Comparison of ENCODE assay signal across 8 cellular contexts in the genomic region with DNA sequence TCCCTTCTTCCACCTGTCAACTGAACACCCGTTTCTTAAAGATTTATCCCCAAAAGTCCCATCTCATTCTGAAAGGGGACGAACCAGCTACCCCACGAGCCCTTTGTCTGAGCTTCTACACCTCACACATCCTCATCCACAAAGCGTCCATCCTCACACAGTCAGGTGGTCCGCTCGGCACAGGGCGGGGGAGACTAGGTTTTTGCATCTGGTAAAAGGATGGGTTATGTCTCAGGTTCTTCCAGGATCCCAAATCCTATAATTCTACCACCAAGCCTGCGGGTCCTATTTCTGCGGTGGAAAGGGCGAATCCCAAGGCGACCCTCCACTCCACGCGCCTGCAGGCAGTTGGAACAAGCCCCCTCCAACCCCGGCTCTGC. TPM values are rescaled to one million over a fixed set of nuclear protein-coding genes. Genes with fewer than 3 reads are reported as not detected.
DNase-seq lines count a peak whose midpoint lies in the region; ATAC-seq, FAIRE-seq and TF ChIP-seq lines count a peak whose summit lies in the region.

No MANE protein-coding gene starts in this region.

- no peaks in the 10 kb centered on the region for H3F3A ChIP-seq in PC-3 (ENCODE audit: low read length, unreplicated experiment)

- H3K36me3 ChIP-seq in PC-3 (ENCODE audit: low read depth, low read length), result no peaks in the 10 kb centered on the region
- H3K36me3 ChIP-seq in H1 (ENCODE audit: control insufficient read depth in 2 of 4, insufficient read depth in 4 of 4, low read length in 3 of 4), result no peaks in the 10 kb centered on the region
- H3K36me3 ChIP-seq in naive thymus-derived CD4-positive, alpha-beta T cell (ENCODE audit: control insufficient read depth in 2 of 3, insufficient read depth in 3 of 3, low read length in 3 of 3), result no peaks in the 10 kb centered on the region

- H4K20me1 ChIP-seq in PC-3 (ENCODE audit: low read length) (no peaks in the 10 kb centered on the region), H1 (replicated peaks in 1 of 2; ENCODE audit: control insufficient read depth in 1 of 2, insufficient read depth in 2 of 2, low read length in 2 of 2) (peaks cover 0 to 4% of the 10 kb centered on the region in 2 experiments)

- no peak overlapping the region for H3K14ac ChIP-seq in H1 (ENCODE audit: insufficient read length)

- peak overlapping the region; percentile 100 for H3K4me2 ChIP-seq in PC-3 (ENCODE audit: low read length)
- H3K4me2 ChIP-seq in H1 (ENCODE audit: insufficient read depth in 1 of 2, low read depth in 2 of 2, low read length in 2 of 2), result peak overlapping the region; percentile 95 to 99

- TF ChIP-seq CTCF in AG09309 (IDR thresholded peaks at IDR 0.05; ENCODE audit: control insufficient read depth, insufficient read depth, low read depth, low read length, missing control alignments) (no peak), PC-3 (conservative IDR thresholded peaks at IDR 0.05; ENCODE audit: low read depth, low read length) (no peak), H1 (IDR thresholded peaks at IDR 0.05; ENCODE audit: control extremely low read depth in 1 of 3, insufficient read depth in 1 of 3, low read depth in 1 of 3, low read length in 3 of 3) (no peak)

- TF ChIP-seq POLR2A in H1 (IDR thresholded peaks at IDR 0.05; ENCODE audit: control extremely low read depth in 1 of 2, low read depth in 2 of 2, low read length in 2 of 2), result no peak

- TF ChIP-seq EP300 in H1 (IDR thresholded peaks at IDR 0.05; ENCODE audit: borderline replicate concordance in 1 of 2, low read depth in 2 of 2, low read length in 2 of 2), result no peak

- intact Hi-C loops in PC-3 (cut with micrococcal nuclease), result no loop called here
- intact Hi-C loops in naive thymus-derived CD4-positive, alpha-beta T cell (cut with micrococcal nuclease), result loop anchor here (1.0 to 5.0 kb wide), 12 partner anchors 46 to 471 kb away; a partner anchor contains a TSS

- peaks cover 16% of the 10 kb centered on the region for H3K23me2 ChIP-seq in H1 (ENCODE audit: low read depth, low read length)

- POLR2A ChIA-PET in PC-3 (lab: Charles Lee; ENCODE audit: unreplicated experiment) (interaction anchor here (0.6 kb wide), 1 partner anchor 166 kb away, joined by 3 read pairs; a partner anchor contains a TSS), H1 (lab: Charles Lee; ENCODE audit: partially characterized antibody) (interaction anchor here (0.8 to 2.5 kb wide), 8 partner anchors 9 to 516 kb away, joined by 3 to 16 read pairs (median 4); no protein-coding TSS in a partner anchor)
- POLR2A ChIA-PET in naive thymus-derived CD4-positive, alpha-beta T cell (lab: Charles Lee), result interaction anchor here (0.6 to 1.6 kb wide), 12 partner anchors 15 to 175 kb away, joined by 3 to 9 read pairs (median 4); a partner anchor contains a TSS

- no peaks in the 10 kb centered on the region; the same call in none of the 2 replicates for H3K79me1 ChIP-seq in H1 (ENCODE audit: low read depth, low read length)

- no peak overlapping the region for H2BK120ac ChIP-seq in H1 (replicated peaks; ENCODE audit: low read depth, low read length)

- peak overlapping the region; percentile 11 to 99 (median 59) for H3K27ac Mint-ChIP-seq in naive thymus-derived CD4-positive, alpha-beta T cell

- peaks cover 20 to 51% (median 40%) of the 10 kb centered on the region in 7 donors for H3K4me1 Mint-ChIP-seq in naive thymus-derived CD4-positive, alpha-beta T cell

- H3K56ac ChIP-seq in H1 (replicated peaks; ENCODE audit: insufficient read length, low read depth, low read length), result no peak overlapping the region

- ATAC-seq in GM19467 (IDR thresholded peaks at IDR 0.05; ENCODE audit: unreplicated experiment), result peak; percentile 8
- ATAC-seq in PC-3, result peak; percentile 6; the same call in 1 of the 2 replicates
- ATAC-seq in naive thymus-derived CD4-positive, alpha-beta T cell, result no peak
- no peak for ATAC-seq in GM18909 (IDR thresholded peaks at IDR 0.05; ENCODE audit: poor library complexity, unreplicated experiment)
- ATAC-seq in GM18517 (IDR thresholded peaks at IDR 0.05; ENCODE audit: unreplicated experiment), result no peak

- no peak overlapping the region for H3K4ac ChIP-seq in H1 (replicated peaks; ENCODE audit: insufficient read length, low read depth, low read length)

- H3K9me3 ChIP-seq in PC-3 (ENCODE audit: low read length), result no peaks in the 10 kb centered on the region
- no peaks in the 10 kb centered on the region for H3K9me3 ChIP-seq in H1 (ENCODE audit: insufficient read depth in 2 of 2, low read depth in 1 of 2, low read length in 1 of 2)
- H3K9me3 ChIP-seq in naive thymus-derived CD4-positive, alpha-beta T cell (ENCODE audit: control insufficient read depth in 2 of 3, low read length in 3 of 3), result no peaks in the 10 kb centered on the region

- peaks cover 0 to 10% (median 0%) of the 10 kb centered on the region in 5 donors for H3K36me3 Mint-ChIP-seq in naive thymus-derived CD4-positive, alpha-beta T cell

- no TSS peak for BruUV-seq in PC-3 (replicated peaks; lab: Mats Ljungman, UMichigan)

- TF ChIP-seq RAD21 in H1 (IDR thresholded peaks at IDR 0.05 in 1 of 2, conservative IDR thresholded peaks at IDR 0.05 in 1 of 2; ENCODE audit: low read depth in 2 of 2, low read length in 2 of 2), result no peak

- no peak overlapping the region for H2BK12ac ChIP-seq in H1 (ENCODE audit: low read depth, low read length)

- H3K4me3 ChIP-seq in AG09309 (ENCODE audit: control insufficient read depth, low read depth, low read length) (peak overlapping the region; percentile 78), PC-3 (ENCODE audit: low read length) (peak overlapping the region; percentile 97), H1 (ENCODE audit: extremely low read depth in 1 of 4, insufficient read depth in 2 of 4, low read depth in 3 of 4, low read length in 4 of 4) (peak overlapping the region; percentile 84 to 91 (median 90))
- H3K4me3 ChIP-seq in naive thymus-derived CD4-positive, alpha-beta T cell (ENCODE audit: low read length), result peak overlapping the region; percentile 95

- H2BK5ac ChIP-seq in H1 (ENCODE audit: low read depth, low read length), result peak overlapping the region; percentile 36; the same call in 1 of the 2 replicates

- DNase-seq in AG09309 (ENCODE audit: low read depth) (no peak), PC-3 (no peak), H1 (ENCODE audit: low read depth in 1 of 2, low spot score in 2 of 2) (no peak)
- peak in 3 of 9 donors; percentile 15 to 26 (median 24) for DNase-seq in naive thymus-derived CD4-positive, alpha-beta T cell
- DNase-seq in stimulated activated naive CD4-positive, alpha-beta T cell treated with Interleukin-2 at 50 U/mL for 16 hours (lab: John Stamatoyannopoulos, UW), result no peak

- peaks cover 26% of the 10 kb centered on the region for H3K4me1 ChIP-seq in PC-3 (ENCODE audit: insufficient read depth, low read length)
- H3K4me1 ChIP-seq in H1 (replicated peaks in 1 of 4; ENCODE audit: control insufficient read depth in 3 of 4, insufficient read depth in 4 of 4, low read length in 3 of 4), result peaks cover 4 to 10% (median 6%) of the 10 kb centered on the region in 4 experiments; a peak in 4 of 7 replicates
- H3K4me1 ChIP-seq in naive thymus-derived CD4-positive, alpha-beta T cell (ENCODE audit: control insufficient read depth in 2 of 2, insufficient read depth in 2 of 2, low read length in 2 of 2), result peaks cover 15 to 16% of the 10 kb centered on the region in 2 donors

- no peak for FAIRE-seq in H1 (lab: Jason Lieb, UNC)

- H3K4me3 Mint-ChIP-seq in naive thymus-derived CD4-positive, alpha-beta T cell, result peak overlapping the region; percentile 90 to 99 (median 94)

- no peak overlapping the region for H2BK15ac ChIP-seq in H1 (ENCODE audit: low read length)

- H2BK20ac ChIP-seq in H1 (ENCODE audit: low read length), result no peak overlapping the region

- H3K9me2 ChIP-seq in PC-3 (replicated peaks; ENCODE audit: low read length), result no peaks in the 10 kb centered on the region

- H3K27me3 ChIP-seq in PC-3 (ENCODE audit: low read length) (no peaks in the 10 kb centered on the region), H1 (replicated peaks in 1 of 4; ENCODE audit: control insufficient read depth in 3 of 4, extremely low read depth in 1 of 4, insufficient read depth in 3 of 4, low read length in 3 of 4) (no peaks in the 10 kb centered on the region; a peak in 1 of 7 replicates)
- H3K27me3 ChIP-seq in naive thymus-derived CD4-positive, alpha-beta T cell (ENCODE audit: control insufficient read depth in 2 of 2, insufficient read depth in 2 of 2, low read length in 2 of 2), result no peaks in the 10 kb centered on the region

- peaks cover 0 to 2% (median 0%) of the 10 kb centered on the region in 11 donors for H3K9me3 Mint-ChIP-seq in naive thymus-derived CD4-positive, alpha-beta T cell

- H2AFZ ChIP-seq in PC-3 (ENCODE audit: low read length) (peak overlapping the region; percentile 64), H1 (ENCODE audit: low read length) (peak overlapping the region; percentile 66; the same call in 1 of the 2 replicates)

- CTCF ChIA-PET in PC-3 (lab: Charles Lee), result interaction anchor here (1.3 kb wide), 1 partner anchor 98 kb away, joined by 4 read pairs; no protein-coding TSS in a partner anchor
- CTCF ChIA-PET in H1 (lab: Charles Lee; ENCODE audit: partially characterized antibody), result interaction anchor here (0.6 to 5.8 kb wide), 6 partner anchors 8 to 198 kb away, joined by 3 to 34 read pairs (median 3); no protein-coding TSS in a partner anchor
- CTCF ChIA-PET in naive thymus-derived CD4-positive, alpha-beta T cell (lab: Charles Lee), result interaction anchor here (0.6 to 1.0 kb wide), 3 partner anchors 46 to 221 kb away, joined by 3 to 4 read pairs (median 4); no protein-coding TSS in a partner anchor

- H3K23ac ChIP-seq in H1 (ENCODE audit: insufficient read length), result no peak overlapping the region

- WGBS in H1 (ENCODE audit: extremely low coverage in 1 of 2, insufficient coverage in 1 of 2, insufficient read length in 1 of 2, insufficient replicate concordance in 2 of 2, low coverage in 1 of 2, low lambda C conversion rate in 2 of 2, missing lambda C conversion rate in 1 of 2), 2 experiments, result 5% methylated on average over 14 of the region's 14 CpGs; no CpG with 5 or more reads in 1 of the 2 experiments

- H3K18ac ChIP-seq in H1 (ENCODE audit: extremely low read depth, low read length), result no peak overlapping the region

- H3K79me2 ChIP-seq in PC-3 (ENCODE audit: low read length), result peaks cover 53% of the 10 kb centered on the region
- H3K79me2 ChIP-seq in H1 (ENCODE audit: control insufficient read depth in 1 of 2, insufficient read depth in 2 of 2, low read length in 2 of 2), result peaks cover 3 to 49% of the 10 kb centered on the region in 2 experiments; a peak in 3 of 4 replicates

- no peaks in the 10 kb centered on the region for H3K27me3 Mint-ChIP-seq in naive thymus-derived CD4-positive, alpha-beta T cell

- H3K27ac ChIP-seq in PC-3 (ENCODE audit: low read length), result no peak overlapping the region
- 0 out of 2 replicates have a peak overlapping the region, but pooled peaks have one; percentile 6 for H3K27ac ChIP-seq in H1 (ENCODE audit: low read depth, low read length)
- H3K27ac ChIP-seq in naive thymus-derived CD4-positive, alpha-beta T cell (ENCODE audit: low read depth, low read length), result peak overlapping the region; percentile 88

- H3K9ac ChIP-seq in PC-3 (ENCODE audit: low read length) (peak overlapping the region; percentile 94), H1 (replicated peaks in 1 of 4; ENCODE audit: extremely low read depth in 1 of 4, low read depth in 3 of 4, low read length in 3 of 4) (peak overlapping the region; percentile 71 to 87 (median 76))

- no peak overlapping the region for H4K91ac ChIP-seq in H1 (replicated peaks; ENCODE audit: insufficient read length, low read length)

- H4K8ac ChIP-seq in H1 (ENCODE audit: extremely low read depth, insufficient read depth, low read length), result peak overlapping the region; percentile 72; the same call in 1 of the 2 replicates

- no peak overlapping the region for H4K5ac ChIP-seq in H1 (ENCODE audit: insufficient read length, low read depth, low read length)

- H2AK5ac ChIP-seq in H1 (ENCODE audit: low read depth, low read length), result no peak overlapping the region

RNA-seq across cellular contexts. Expression of a gene that starts 0.5 kb away (rescaled TPM):
- total RNA-seq in PC-3 (2014; rRNA removed), result 21.8 and 22.2 TPM in 2 replicates
- 33.2 and 35.4 TPM in 2 replicates for total RNA-seq in H1 (2021; fragmentation: NEBNext Ultra II Directional; extraction: Animal tissue kit (Norgen Biotek cat#: 25700))
- 21.4 and 24.5 TPM in 2 replicates for polyA plus RNA-seq in H1 (2011; rRNA removed)
- 24.8 TPM for polyA plus RNA-seq in H1 (2011; cell fraction: cytosol; rRNA removed)
- 23.9 TPM for polyA plus RNA-seq in H1 (2011; cell fraction: nucleus; rRNA removed)
- 24.6 to 30.0 TPM (median 28.6 TPM) in 4 replicates for polyA plus RNA-seq in H1 (2012, experiment 1 of 2)
- 19.7 TPM for polyA plus RNA-seq in H1 (2012, experiment 2 of 2)
- 18.1 TPM for polyA plus RNA-seq in H1 (2013, experiment 1 of 2)
- polyA plus RNA-seq in H1 (2013, experiment 2 of 2), result 17.9 TPM
- polyA minus RNA-seq in H1 (2011; rRNA and poly(A)+ RNA removed), result 24.8 and 31.2 TPM in 2 replicates
- polyA minus RNA-seq in H1 (2011; cell fraction: cytosol; rRNA and poly(A)+ RNA removed), result 20.7 TPM
- polyA minus RNA-seq in H1 (2011; cell fraction: nucleus; rRNA and poly(A)+ RNA removed), result 16.6 TPM
- total RNA-seq in naive thymus-derived CD4-positive, alpha-beta T cell, result 10 to 100 TPM in 3 of 5 experiments, 1 to 10 TPM in 2; 6.3 to 13.4 (median 11.4) TPM
- polyA plus RNA-seq in naive thymus-derived CD4-positive, alpha-beta T cell, result 10 to 100 TPM in 1 of 2 donors, 1 to 10 TPM in 1; 4.6 to 14.6 TPM

RNA-seq across cellular contexts. Expression of a gene that starts 52.0 kb away (rescaled TPM):
- not detected in 2 replicates for total RNA-seq in PC-3 (2014; rRNA removed)
- 2.0 and 2.3 TPM in 2 replicates for total RNA-seq in H1 (2021; fragmentation: NEBNext Ultra II Directional; extraction: Animal tissue kit (Norgen Biotek cat#: 25700))
- polyA plus RNA-seq in H1 (2011; rRNA removed), result 1.4 and 2.4 TPM in 2 replicates
- 3.3 TPM for polyA plus RNA-seq in H1 (2011; cell fraction: cytosol; rRNA removed)
- polyA plus RNA-seq in H1 (2011; cell fraction: nucleus; rRNA removed), result 4.8 TPM
- 1.3 to 2.3 TPM (median 1.7 TPM) in 4 replicates for polyA plus RNA-seq in H1 (2012, experiment 1 of 2)
- polyA plus RNA-seq in H1 (2012, experiment 2 of 2), result 2.9 TPM
- polyA plus RNA-seq in H1 (2013, experiment 1 of 2), result 1.8 TPM
- 1.6 TPM for polyA plus RNA-seq in H1 (2013, experiment 2 of 2)
- polyA minus RNA-seq in H1 (2011; rRNA and poly(A)+ RNA removed), result 0.20 and 0.47 TPM in 2 replicates
- 2.2 TPM for polyA minus RNA-seq in H1 (2011; cell fraction: cytosol; rRNA and poly(A)+ RNA removed)
- polyA minus RNA-seq in H1 (2011; cell fraction: nucleus; rRNA and poly(A)+ RNA removed), result 0.80 TPM
- total RNA-seq in naive thymus-derived CD4-positive, alpha-beta T cell, result 1 to 10 TPM; 4.3 to 6.4 (median 4.7) TPM
- polyA plus RNA-seq in naive thymus-derived CD4-positive, alpha-beta T cell, result 1 to 10 TPM; 3.5 to 5.7 TPM

RNA-seq across cellular contexts. Expression of a gene that starts 52.1 kb away (rescaled TPM):
- 12.0 and 19.4 TPM in 2 replicates for total RNA-seq in PC-3 (2014; rRNA removed)
- total RNA-seq in H1 (2021; fragmentation: NEBNext Ultra II Directional; extraction: Animal tissue kit (Norgen Biotek cat#: 25700)), result 9.6 and 12.9 TPM in 2 replicates
- 16.0 and 16.1 TPM in 2 replicates for polyA plus RNA-seq in H1 (2011; rRNA removed)
- polyA plus RNA-seq in H1 (2011; cell fraction: cytosol; rRNA removed), result 15.7 TPM
- polyA plus RNA-seq in H1 (2011; cell fraction: nucleus; rRNA removed), result 28.3 TPM
- 10.8 to 13.3 TPM (median 11.6 TPM) in 4 replicates for polyA plus RNA-seq in H1 (2012, experiment 1 of 2)
- polyA plus RNA-seq in H1 (2012, experiment 2 of 2), result 8.8 TPM
- polyA plus RNA-seq in H1 (2013, experiment 1 of 2), result 9.3 TPM
- 8.1 TPM for polyA plus RNA-seq in H1 (2013, experiment 2 of 2)
- 1.3 and 2.9 TPM in 2 replicates for polyA minus RNA-seq in H1 (2011; rRNA and poly(A)+ RNA removed)
- polyA minus RNA-seq in H1 (2011; cell fraction: cytosol; rRNA and poly(A)+ RNA removed), result 5.9 TPM
- polyA minus RNA-seq in H1 (2011; cell fraction: nucleus; rRNA and poly(A)+ RNA removed), result 9.0 TPM
- 1 to 10 TPM; 4.9 to 8.3 (median 7.8) TPM for total RNA-seq in naive thymus-derived CD4-positive, alpha-beta T cell
- 1 to 10 TPM; 1.1 to 2.5 TPM for polyA plus RNA-seq in naive thymus-derived CD4-positive, alpha-beta T cell

RNA-seq across cellular contexts. Expression of a gene that starts 57.9 kb away (rescaled TPM):
- 15.1 and 16.4 TPM in 2 replicates for total RNA-seq in PC-3 (2014; rRNA removed)
- total RNA-seq in H1 (2021; fragmentation: NEBNext Ultra II Directional; extraction: Animal tissue kit (Norgen Biotek cat#: 25700)), result 14.4 and 15.1 TPM in 2 replicates
- 21.8 and 28.6 TPM in 2 replicates for polyA plus RNA-seq in H1 (2011; rRNA removed)
- polyA plus RNA-seq in H1 (2011; cell fraction: cytosol; rRNA removed), result 16.3 TPM
- polyA plus RNA-seq in H1 (2011; cell fraction: nucleus; rRNA removed), result 19.6 TPM
- 7.8 to 16.8 TPM (median 12.8 TPM) in 4 replicates for polyA plus RNA-seq in H1 (2012, experiment 1 of 2)
- 19.7 TPM for polyA plus RNA-seq in H1 (2012, experiment 2 of 2)
- 11.5 TPM for polyA plus RNA-seq in H1 (2013, experiment 1 of 2)
- 11.4 TPM for polyA plus RNA-seq in H1 (2013, experiment 2 of 2)
- 5.2 and 6.0 TPM in 2 replicates for polyA minus RNA-seq in H1 (2011; rRNA and poly(A)+ RNA removed)
- polyA minus RNA-seq in H1 (2011; cell fraction: cytosol; rRNA and poly(A)+ RNA removed), result 4.8 TPM
- polyA minus RNA-seq in H1 (2011; cell fraction: nucleus; rRNA and poly(A)+ RNA removed), result 5.4 TPM
- 10 to 100 TPM in 1 of 5 experiments, 1 to 10 TPM in 4; 4.5 to 11.2 (median 4.7) TPM for total RNA-seq in naive thymus-derived CD4-positive, alpha-beta T cell
- 10 to 100 TPM in 1 of 2 donors, 1 to 10 TPM in 1; 9.3 to 15.1 TPM for polyA plus RNA-seq in naive thymus-derived CD4-positive, alpha-beta T cell

RNA-seq across cellular contexts. Expression of a gene that starts 58.6 kb away (rescaled TPM):
- total RNA-seq in PC-3 (2014; rRNA removed), result 26.3 and 31.7 TPM in 2 replicates
- total RNA-seq in H1 (2021; fragmentation: NEBNext Ultra II Directional; extraction: Animal tissue kit (Norgen Biotek cat#: 25700)), result 34.8 and 35.8 TPM in 2 replicates
- 58.0 and 81.7 TPM in 2 replicates for polyA plus RNA-seq in H1 (2011; rRNA removed)
- 34.3 TPM for polyA plus RNA-seq in H1 (2011; cell fraction: cytosol; rRNA removed)
- 79.1 TPM for polyA plus RNA-seq in H1 (2011; cell fraction: nucleus; rRNA removed)
- polyA plus RNA-seq in H1 (2012, experiment 1 of 2), result 37.3 to 46.0 TPM (median 44.3 TPM) in 4 replicates
- polyA plus RNA-seq in H1 (2012, experiment 2 of 2), result 52.7 TPM
- polyA plus RNA-seq in H1 (2013, experiment 1 of 2), result 38.0 TPM
- polyA plus RNA-seq in H1 (2013, experiment 2 of 2), result 35.8 TPM
- polyA minus RNA-seq in H1 (2011; rRNA and poly(A)+ RNA removed), result 18.5 and 23.8 TPM in 2 replicates
- 28.0 TPM for polyA minus RNA-seq in H1 (2011; cell fraction: cytosol; rRNA and poly(A)+ RNA removed)
- polyA minus RNA-seq in H1 (2011; cell fraction: nucleus; rRNA and poly(A)+ RNA removed), result 26.7 TPM
- 10 to 100 TPM; 29.3 to 44.1 (median 34.4) TPM for total RNA-seq in naive thymus-derived CD4-positive, alpha-beta T cell
- 10 to 100 TPM; 25.4 to 33.2 TPM for polyA plus RNA-seq in naive thymus-derived CD4-positive, alpha-beta T cell

Comparison
In these comparisons a context has a peak if more than half of its experiments do, and no peak if none do; other contexts are left out.
1. ATAC-seq: peak in GM19467 (single experiment) and PC-3 (single experiment); none in naive thymus-derived CD4-positive, alpha-beta T cell (single experiment), GM18909 (single experiment) and GM18517 (single experiment).
2. Peak in every context shown above with its lines, with median percentiles within 50 percentile points of each other: H3K4me3 ChIP-seq.